7 cellular contexts compared by ENCODE assay signal in the genomic region with DNA sequence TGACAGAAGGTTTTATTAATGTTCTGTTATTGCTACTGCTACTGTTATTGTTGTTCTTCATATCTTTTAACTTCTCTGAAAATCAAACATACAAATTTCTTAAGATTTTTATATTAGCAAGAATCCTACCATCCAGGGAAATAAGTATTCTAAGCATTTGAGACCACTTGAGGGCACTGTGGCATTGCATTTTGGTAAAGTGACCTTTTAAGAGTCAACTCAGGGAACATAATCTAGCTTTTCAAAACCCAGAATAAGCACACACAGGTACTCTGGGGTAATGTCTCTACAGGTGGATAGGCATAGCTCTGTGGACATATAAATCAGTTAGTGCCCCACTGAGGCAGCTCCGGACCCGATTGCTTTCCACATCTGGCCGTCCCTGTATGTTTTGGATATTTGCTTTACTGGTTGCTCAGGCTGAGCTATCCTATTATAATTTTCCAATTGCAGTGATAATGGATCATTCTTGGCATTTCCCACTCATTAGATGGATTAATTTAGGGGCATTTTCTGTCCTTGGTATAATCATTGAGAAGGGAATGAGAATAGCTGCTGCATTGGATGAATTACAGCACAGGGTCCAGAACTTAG.
DNase-seq lines count a peak whose midpoint lies in the region; ATAC-seq, FAIRE-seq and TF ChIP-seq lines count a peak whose summit lies in the region.

No MANE protein-coding gene starts in this region.

- no peak overlapping the region for H3K27ac Mint-ChIP-seq in neural progenitor cell
- H3K27ac Mint-ChIP-seq in activated T-helper 1 cell treated with anti-CD3 and anti-CD28 coated beads, Interleukin-12 subunit alpha, Interleukin-12 subunit beta, Interleukin-2, Interleukin-4 antibody, amounts not matched to agents 30 ng/mL and 10 ng/mL and 1 ng/mL, durations not matched to agents 14 hours and 24 hours and 36 hours = no peak overlapping the region
- H3K27ac Mint-ChIP-seq in naive thymus-derived CD4-positive, alpha-beta T cell = no peak overlapping the region

- H3K9me3 Mint-ChIP-seq in neural progenitor cell = no peaks in the 10 kb centered on the region
- H3K9me3 Mint-ChIP-seq in activated T-helper 1 cell treated with anti-CD3 and anti-CD28 coated beads, Interleukin-12 subunit alpha, Interleukin-12 subunit beta, Interleukin-2, Interleukin-4 antibody, amounts not matched to agents 30 ng/mL and 10 ng/mL and 1 ng/mL, durations not matched to agents 14 hours and 24 hours and 36 hours = peaks cover 20% of the 10 kb centered on the region
- peaks cover 7 to 35% (median 15%) of the 10 kb centered on the region in 11 donors for H3K9me3 Mint-ChIP-seq in naive thymus-derived CD4-positive, alpha-beta T cell

- H3K27me3 ChIP-seq in neural progenitor cell = no peaks in the 10 kb centered on the region
- H3K27me3 ChIP-seq in naive thymus-derived CD4-positive, alpha-beta T cell (ENCODE audit: control insufficient read depth in 2 of 2, insufficient read depth in 2 of 2, low read length in 2 of 2) = no peaks in the 10 kb centered on the region

- no peaks in the 10 kb centered on the region for H3K79me2 ChIP-seq in neural progenitor cell (ENCODE audit: low read depth)

- intact Hi-C loops in activated T-helper 1 cell treated with anti-CD3 and anti-CD28 coated beads, Interleukin-12 subunit alpha, Interleukin-12 subunit beta, Interleukin-2, Interleukin-4 antibody, amounts not matched to agents 30 ng/mL and 10 ng/mL and 1 ng/mL, durations not matched to agents 14 hours and 24 hours and 36 hours (cut with micrococcal nuclease) = no loop called here
- intact Hi-C loops in naive thymus-derived CD4-positive, alpha-beta T cell (cut with micrococcal nuclease) = no loop called here

- peaks cover 3% of the 10 kb centered on the region for H3F3A ChIP-seq in neural progenitor cell (ENCODE audit: low read depth)

- H3K4me3 Mint-ChIP-seq in neural progenitor cell = no peak overlapping the region
- H3K4me3 Mint-ChIP-seq in activated T-helper 1 cell treated with anti-CD3 and anti-CD28 coated beads, Interleukin-12 subunit alpha, Interleukin-12 subunit beta, Interleukin-2, Interleukin-4 antibody, amounts not matched to agents 30 ng/mL and 10 ng/mL and 1 ng/mL, durations not matched to agents 14 hours and 24 hours and 36 hours = no peak overlapping the region
- no peak overlapping the region for H3K4me3 Mint-ChIP-seq in naive thymus-derived CD4-positive, alpha-beta T cell

- H3K4me1 ChIP-seq in HEK293 (ENCODE audit: control insufficient read depth, insufficient read depth, low read length) (no peaks in the 10 kb centered on the region), neural progenitor cell (peaks cover 14% of the 10 kb centered on the region)
- no peaks in the 10 kb centered on the region for H3K4me1 ChIP-seq in naive thymus-derived CD4-positive, alpha-beta T cell (ENCODE audit: control insufficient read depth in 2 of 2, insufficient read depth in 2 of 2, low read length in 2 of 2)

- FAIRE-seq in endometrium (lab: Jason Lieb, UNC) = peak; percentile 85

- ATAC-seq in GM19397 (IDR thresholded peaks at IDR 0.05; ENCODE audit: unreplicated experiment) = no peak
- no peak for ATAC-seq in naive thymus-derived CD4-positive, alpha-beta T cell

- peaks cover 2% of the 10 kb centered on the region for H3K27me3 Mint-ChIP-seq in neural progenitor cell (ENCODE audit: insufficient read depth, low read depth)
- H3K27me3 Mint-ChIP-seq in activated T-helper 1 cell treated with anti-CD3 and anti-CD28 coated beads, Interleukin-12 subunit alpha, Interleukin-12 subunit beta, Interleukin-2, Interleukin-4 antibody, amounts not matched to agents 30 ng/mL and 10 ng/mL and 1 ng/mL, durations not matched to agents 14 hours and 24 hours and 36 hours (ENCODE audit: insufficient read depth) = no peaks in the 10 kb centered on the region
- H3K27me3 Mint-ChIP-seq in naive thymus-derived CD4-positive, alpha-beta T cell = no peaks in the 10 kb centered on the region

- H3K4me3 ChIP-seq in HEK293 (ENCODE audit: low read depth, low read length) = no peak overlapping the region
- no peak overlapping the region for H3K4me3 ChIP-seq in neural progenitor cell
- H3K4me3 ChIP-seq in naive thymus-derived CD4-positive, alpha-beta T cell (ENCODE audit: low read length) = no peak overlapping the region

- H3K9ac ChIP-seq in neural progenitor cell = no peak overlapping the region

- H3K36me3 Mint-ChIP-seq in neural progenitor cell = no peaks in the 10 kb centered on the region
- no peaks in the 10 kb centered on the region for H3K36me3 Mint-ChIP-seq in activated T-helper 1 cell treated with anti-CD3 and anti-CD28 coated beads, Interleukin-12 subunit alpha, Interleukin-12 subunit beta, Interleukin-2, Interleukin-4 antibody, amounts not matched to agents 30 ng/mL and 10 ng/mL and 1 ng/mL, durations not matched to agents 14 hours and 24 hours and 36 hours (ENCODE audit: low read depth)
- no peaks in the 10 kb centered on the region for H3K36me3 Mint-ChIP-seq in naive thymus-derived CD4-positive, alpha-beta T cell

- H3K4me2 ChIP-seq in neural progenitor cell = peak overlapping the region; percentile 26

- POLR2A ChIA-PET in HEK293 (lab: Yijun Ruan, JAX) = no interaction called here
- POLR2A ChIA-PET in naive thymus-derived CD4-positive, alpha-beta T cell (lab: Charles Lee) = no interaction called here

- peak; percentile 22 for DNase-seq in NCI-H774 (lab: John Stamatoyannopoulos, UW)
- peak; percentile 73 for DNase-seq in neural progenitor cell (ENCODE audit: low spot score)
- DNase-seq in activated T-helper 1 cell treated with anti-CD3 and anti-CD28 coated beads, Interleukin-12 subunit alpha, Interleukin-12 subunit beta, Interleukin-2, Interleukin-4 antibody, amounts not matched to agents 30 ng/mL and 10 ng/mL and 1 ng/mL, durations not matched to agents 14 hours and 24 hours and 36 hours (ENCODE audit: low spot score) = no peak
- no peak for DNase-seq in naive thymus-derived CD4-positive, alpha-beta T cell

- no peaks in the 10 kb centered on the region for H3K9me3 ChIP-seq in HEK293 (ENCODE audit: control insufficient read depth, insufficient read depth, low read depth, low read length)
- no peaks in the 10 kb centered on the region for H3K9me3 ChIP-seq in neural progenitor cell (ENCODE audit: low read depth)
- no peaks in the 10 kb centered on the region for H3K9me3 ChIP-seq in naive thymus-derived CD4-positive, alpha-beta T cell (ENCODE audit: control insufficient read depth in 2 of 3, low read length in 3 of 3)

- H3K36me3 ChIP-seq in HEK293 (ENCODE audit: control insufficient read depth in 2 of 2, insufficient read depth in 1 of 2, low read length in 2 of 2) (no peaks in the 10 kb centered on the region), neural progenitor cell (no peaks in the 10 kb centered on the region)
- H3K36me3 ChIP-seq in naive thymus-derived CD4-positive, alpha-beta T cell (ENCODE audit: control insufficient read depth in 2 of 3, insufficient read depth in 3 of 3, low read length in 3 of 3) = no peaks in the 10 kb centered on the region

- peaks cover 2% of the 10 kb centered on the region for H3K4me1 Mint-ChIP-seq in neural progenitor cell
- no peaks in the 10 kb centered on the region for H3K4me1 Mint-ChIP-seq in activated T-helper 1 cell treated with anti-CD3 and anti-CD28 coated beads, Interleukin-12 subunit alpha, Interleukin-12 subunit beta, Interleukin-2, Interleukin-4 antibody, amounts not matched to agents 30 ng/mL and 10 ng/mL and 1 ng/mL, durations not matched to agents 14 hours and 24 hours and 36 hours (ENCODE audit: low read depth)
- no peaks in the 10 kb centered on the region for H3K4me1 Mint-ChIP-seq in naive thymus-derived CD4-positive, alpha-beta T cell

- H3K27ac ChIP-seq in HEK293 (ENCODE audit: extremely low read depth, low read depth, low read length) = no peak overlapping the region
- no peak overlapping the region for H3K27ac ChIP-seq in neural progenitor cell
- H3K27ac ChIP-seq in naive thymus-derived CD4-positive, alpha-beta T cell (ENCODE audit: low read depth, low read length) = no peak overlapping the region

- H2AFZ ChIP-seq in neural progenitor cell (replicated peaks) = peak overlapping the region; percentile 56

- H4K20me1 ChIP-seq in neural progenitor cell (ENCODE audit: low read depth) = no peaks in the 10 kb centered on the region

- CTCF ChIA-PET in HEK293 (lab: Yijun Ruan, JAX) = interaction anchor here (0.6 to 1.5 kb wide), 6 partner anchors 8 to 1534 kb away, joined by 3 to 5 read pairs (median 4); no protein-coding TSS in a partner anchor
- CTCF ChIA-PET in naive thymus-derived CD4-positive, alpha-beta T cell (lab: Charles Lee) = no interaction called here

- TF ChIP-seq CTCF in HEK293 (tag by site-specific recombination; IDR thresholded peaks at IDR 0.05) (no peak), neural progenitor cell (IDR thresholded peaks at IDR 0.05) (peak; percentile 86)

TF ChIP-seq in HEK293, 187 proteins besides CTCF, POLR2A, EP300 and RAD21:
- TF ChIP-seq ZBTB1 (tag by site-specific recombination; IDR thresholded peaks at IDR 0.05) (no peak), ZNF580 (tag by site-specific recombination; IDR thresholded peaks at IDR 0.05) (no peak), ZBTB21 (tag by site-specific recombination; IDR thresholded peaks at IDR 0.05) (no peak), ZNF654 (tag by site-specific recombination; IDR thresholded peaks at IDR 0.05; ENCODE audit: low read depth) (peak; percentile 33)
- TF ChIP-seq, protein P1, sequence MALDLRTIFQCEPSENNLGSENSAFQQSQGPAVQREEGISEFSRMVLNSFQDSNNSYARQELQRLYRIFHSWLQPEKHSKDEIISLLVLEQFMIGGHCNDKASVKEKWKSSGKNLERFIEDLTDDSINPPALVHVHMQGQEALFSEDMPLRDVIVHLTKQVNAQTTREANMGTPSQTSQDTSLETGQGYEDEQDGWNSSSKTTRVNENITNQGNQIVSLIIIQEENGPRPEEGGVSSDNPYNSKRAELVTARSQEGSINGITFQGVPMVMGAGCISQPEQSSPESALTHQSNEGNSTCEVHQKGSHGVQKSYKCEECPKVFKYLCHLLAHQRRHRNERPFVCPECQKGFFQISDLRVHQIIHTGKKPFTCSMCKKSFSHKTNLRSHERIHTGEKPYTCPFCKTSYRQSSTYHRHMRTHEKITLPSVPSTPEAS (tag by site-specific recombination; IDR thresholded peaks at IDR 0.05) = no peak

Comparison
In these comparisons a context has a peak if more than half of its experiments do, and no peak if none do; other contexts are left out.
1. DNase-seq: peak in NCI-H774 (single experiment) and neural progenitor cell (single experiment); none in activated T-helper 1 cell treated with anti-CD3 and anti-CD28 coated beads, Interleukin-12 subunit alpha, Interleukin-12 subunit beta, Interleukin-2, Interleukin-4 antibody, amounts not matched to agents 30 ng/mL and 10 ng/mL and 1 ng/mL, durations not matched to agents 14 hours and 24 hours and 36 hours (single experiment) and naive thymus-derived CD4-positive, alpha-beta T cell (0 of 9).